13 cellular contexts compared by ENCODE assay signal in genomic region chr12:13178568-13179158, GRCh38. TPM values are rescaled to one million over a fixed set of nuclear protein-coding genes. Genes with fewer than 3 reads are reported as not detected.
DNase-seq lines count a peak whose midpoint lies in the region; ATAC-seq, FAIRE-seq and TF ChIP-seq lines count a peak whose summit lies in the region.
"Had no signal": no experiment of that assay in that cellular context is flagged by ENCODE, and none has a peak within 500 bp of the region (broad histone marks: within the 10 kb centered on the region; RNA-seq: fewer than 3 reads in every experiment).

No MANE protein-coding gene starts in this region.

- H3K4me3 ChIP-seq in KMS-11 (IDR thresholded peaks at IDR 0.05; ENCODE audit: insufficient read depth, low read depth, low read length): no peak overlapping the region
- no peak overlapping the region for H3K4me3 ChIP-seq in astrocyte (ENCODE audit: insufficient read depth, low read depth, low read length)
- no peak overlapping the region for H3K4me3 ChIP-seq in left lung
- no peak overlapping the region for H3K4me3 ChIP-seq in suprapubic skin
- H3K4me3 ChIP-seq in SJCRH30: no peak overlapping the region
- H3K4me3 ChIP-seq: GM12878 had no signal

- no peaks in the 10 kb centered on the region for H3K36me3 Mint-ChIP-seq in astrocyte (ENCODE audit: low read depth, unreplicated experiment)
- H3K36me3 Mint-ChIP-seq: activated CD8-positive, alpha-beta memory T cell treated with anti-CD3 and anti-CD28 coated beads, Interleukin-2, amount 10 ng/mL, durations not matched to agents 7 days and 5 days; stimulated activated memory B cell treated with anti-CD40 and anti-IgM and Interleukin-4, amounts not matched to agents 10 μg/mL and 1 μg/mL and 100 μg/mL, for 72 hours had no signal

- no peaks in the 10 kb centered on the region for H4K20me1 ChIP-seq in KMS-11 (ENCODE audit: insufficient read depth)
- no peaks in the 10 kb centered on the region for H4K20me1 ChIP-seq in astrocyte (ENCODE audit: insufficient read depth, low read length)

- H3K36me3 ChIP-seq in KMS-11 (ENCODE audit: insufficient read depth): no peaks in the 10 kb centered on the region
- H3K36me3 ChIP-seq in astrocyte (ENCODE audit: insufficient read depth, low read length): no peaks in the 10 kb centered on the region
- H3K36me3 ChIP-seq in left lung: no peaks in the 10 kb centered on the region
- H3K36me3 ChIP-seq in suprapubic skin: no peaks in the 10 kb centered on the region
- H3K36me3 ChIP-seq in SJCRH30: no peaks in the 10 kb centered on the region

- H3K27me3 ChIP-seq in KMS-11 (ENCODE audit: insufficient read depth, low read depth) (no peaks in the 10 kb centered on the region), astrocyte (ENCODE audit: insufficient read depth, low read length) (no peaks in the 10 kb centered on the region), left lung (no peaks in the 10 kb centered on the region), suprapubic skin (no peaks in the 10 kb centered on the region), SJCRH30 (no peaks in the 10 kb centered on the region)

- FAIRE-seq in astrocyte (lab: Jason Lieb, UNC): no peak
- FAIRE-seq: GM12878 had no signal

- H3K4me1 Mint-ChIP-seq in astrocyte (ENCODE audit: low read depth, unreplicated experiment): peaks cover 36% of the 10 kb centered on the region

- no peak for TF ChIP-seq EP300 in suprapubic skin (IDR thresholded peaks at IDR 0.05)

- ATAC-seq in left lung: peak; percentile 18
- no peak for ATAC-seq in GM18873 (IDR thresholded peaks at IDR 0.05; ENCODE audit: low FRiP score, unreplicated experiment)
- ATAC-seq: GM12878 had no signal

- H3K27ac Mint-ChIP-seq in astrocyte (ENCODE audit: unreplicated experiment): no peak overlapping the region
- H3K27ac Mint-ChIP-seq: stimulated activated memory B cell treated with anti-CD40 and anti-IgM and Interleukin-4, amounts not matched to agents 10 μg/mL and 1 μg/mL and 100 μg/mL, for 72 hours had no signal

- H3K9me3 Mint-ChIP-seq in astrocyte (ENCODE audit: unreplicated experiment): no peaks in the 10 kb centered on the region
- H3K9me3 Mint-ChIP-seq: stimulated activated memory B cell treated with anti-CD40 and anti-IgM and Interleukin-4, amounts not matched to agents 10 μg/mL and 1 μg/mL and 100 μg/mL, for 72 hours had no signal

- TF ChIP-seq CTCF in KMS-11 (conservative IDR thresholded peaks at IDR 0.05; ENCODE audit: low read depth, low read length) (no peak), astrocyte (IDR thresholded peaks at IDR 0.05; ENCODE audit: insufficient read depth, low read depth, low read length) (no peak), left lung (IDR thresholded peaks at IDR 0.05) (no peak), suprapubic skin (IDR thresholded peaks at IDR 0.05) (no peak)

- H3K4me3 Mint-ChIP-seq in astrocyte (ENCODE audit: unreplicated experiment): no peak overlapping the region
- H3K4me3 Mint-ChIP-seq: stimulated activated memory B cell treated with anti-CD40 and anti-IgM and Interleukin-4, amounts not matched to agents 10 μg/mL and 1 μg/mL and 100 μg/mL, for 72 hours had no signal

- TF ChIP-seq POLR2A in suprapubic skin (IDR thresholded peaks at IDR 0.05): no peak

- 38% methylated on average over 8 of the region's 8 CpGs for WGBS in suprapubic skin

- H3K4me1 ChIP-seq in KMS-11 (ENCODE audit: low read depth, poor library complexity, severe bottlenecking) (peaks cover 79% of the 10 kb centered on the region), astrocyte (ENCODE audit: insufficient read depth, low read length) (peaks cover 52% of the 10 kb centered on the region), left lung (peaks cover 8 to 24% of the 10 kb centered on the region in 2 donors), suprapubic skin (peaks cover 53% of the 10 kb centered on the region), SJCRH30 (peaks cover 25% of the 10 kb centered on the region)

- H3K79me2 ChIP-seq in KMS-11 (ENCODE audit: insufficient read depth, low read depth): no peaks in the 10 kb centered on the region
- H3K79me2 ChIP-seq in astrocyte (ENCODE audit: insufficient read depth, low read length): no peaks in the 10 kb centered on the region

- H3K27me3 Mint-ChIP-seq in astrocyte (ENCODE audit: low read depth, unreplicated experiment): no peaks in the 10 kb centered on the region

- H2AFZ ChIP-seq in KMS-11 (ENCODE audit: low read depth) (no peak overlapping the region), astrocyte (ENCODE audit: low read depth, low read length) (no peak overlapping the region)

- intact Hi-C loops in left lung (cut with DNase I): no loop called here

- H3K4me2 ChIP-seq in KMS-11: peak overlapping the region; percentile 92
- H3K4me2 ChIP-seq in astrocyte (ENCODE audit: low read length): peak overlapping the region; percentile 61

- DNase-seq in astrocyte (ENCODE audit: low read depth) (no peak), left lung (no peak), suprapubic skin (ENCODE audit: low spot score in 2 of 2) (no peak), activated T-cell treated with anti-CD3 and anti-CD28 coated beads for 4 hours (no peak), SJCRH30 (no peak)
- DNase-seq: activated CD8-positive, alpha-beta memory T cell treated with anti-CD3 and anti-CD28 coated beads, Interleukin-2, amount 10 ng/mL, durations not matched to agents 7 days and 5 days; effector CD8-positive, alpha-beta T cell; NCI-H1105 treated with DMSO at 0.1 percent for 48 hours; T1000 had no signal

- H3K9ac ChIP-seq in KMS-11 (peak overlapping the region; percentile 82; the same call in 1 of the 2 replicates), astrocyte (ENCODE audit: low read length) (no peak overlapping the region)

- H3K9me3 ChIP-seq in astrocyte (ENCODE audit: insufficient read depth, low read depth, low read length): no peaks in the 10 kb centered on the region
- H3K9me3 ChIP-seq in left lung: no peaks in the 10 kb centered on the region
- no peaks in the 10 kb centered on the region for H3K9me3 ChIP-seq in suprapubic skin
- no peaks in the 10 kb centered on the region for H3K9me3 ChIP-seq in SJCRH30 (replicated peaks)

- peak overlapping the region; percentile 95 for H3K27ac ChIP-seq in KMS-11
- H3K27ac ChIP-seq in astrocyte (ENCODE audit: low read depth, low read length): peak overlapping the region; percentile 24
- no peak overlapping the region for H3K27ac ChIP-seq in left lung
- peak overlapping the region; percentile 87 for H3K27ac ChIP-seq in suprapubic skin
- H3K27ac ChIP-seq in SJCRH30: no peak overlapping the region

RNA-seq across cellular contexts. Expression of gene EMP1, which starts 17.9 kb away (rescaled TPM):
- total RNA-seq in astrocyte (57.6 and 71.7 TPM in 2 replicates), left lung (100 to 1,000 TPM; 276 to 369 TPM), suprapubic skin (1,000 to 10,000 TPM in 2 of 4 donors, 100 to 1,000 TPM in 2; 569 to 2,226 (median 1,259) TPM)
- total RNA-seq in SJCRH30 (2014; rRNA removed; shearing (Covaris generic)): 3.4 and 7.5 TPM in 2 replicates

Comparison
In these comparisons a context has a peak if more than half of its experiments do, and no peak if none do; other contexts are left out.
1. H3K27ac ChIP-seq: peak in KMS-11 (single experiment), astrocyte (single experiment) and suprapubic skin (single experiment); none in left lung (0 of 2) and SJCRH30 (single experiment).